Comparison of ENCODE assay signal across 8 cellular contexts in genomic region chr9:89422151-89422918, GRCh38.
DNase-seq lines count a peak whose midpoint lies in the region; ATAC-seq lines count a peak whose summit lies in the region.

No MANE protein-coding gene starts in this region.

- in situ Hi-C loops in KBM-7 (cut with MboI; ENCODE audit: low pct_unique_long_range_greater_than_20kb, low sequenced_read_pairs): no loop called here

- no peak for ATAC-seq in GM21360 (IDR thresholded peaks at IDR 0.05; ENCODE audit: unreplicated experiment)
- no peak for ATAC-seq in GM21717 (IDR thresholded peaks at IDR 0.05; ENCODE audit: unreplicated experiment)

- DNase-seq in AG08395 (ENCODE audit: low spot score) (peak; percentile 45), KBM-7 (peak; percentile 93), activated T-cell treated with anti-CD3 and anti-CD28 coated beads for 4 hours (peak; percentile 56), kidney tubule cell (ENCODE audit: low spot score) (peak; percentile 56), NCI-H526 treated with DMSO at 0.1 percent for 48 hours (lab: John Stamatoyannopoulos, UW) (no peak), SKM-1 (lab: John Stamatoyannopoulos, UW; ENCODE audit: unreplicated experiment) (no peak)

Comparison
In these comparisons a context has a peak if more than half of its experiments do, and no peak if none do; other contexts are left out.
1. DNase-seq: peak in AG08395 (single experiment), KBM-7 (single experiment), activated T-cell treated with anti-CD3 and anti-CD28 coated beads for 4 hours (single experiment) and kidney tubule cell (single experiment); none in NCI-H526 treated with DMSO at 0.1 percent for 48 hours (single experiment) and SKM-1 (single experiment).